Comparison of ENCODE assay signal across 20 cellular contexts in the genomic region with DNA sequence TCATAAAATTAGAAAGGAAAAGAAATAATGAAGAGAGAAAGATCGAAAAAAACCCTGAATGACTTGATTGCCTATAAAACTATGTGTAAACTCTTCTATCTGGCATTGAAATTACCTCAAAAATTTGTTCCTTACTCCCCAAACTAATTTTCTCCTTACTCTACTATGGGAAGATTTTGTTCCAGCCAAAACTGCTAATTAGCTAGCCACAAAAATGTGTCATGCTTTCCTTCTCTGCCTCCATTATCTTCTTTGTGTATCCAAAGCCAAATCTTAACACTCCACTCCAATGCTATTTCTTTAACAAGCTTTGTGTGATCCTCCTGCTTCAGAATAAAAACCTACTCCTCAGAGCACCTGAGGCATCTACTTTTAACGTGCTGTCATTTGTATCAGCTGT.
DNase-seq lines count a peak whose midpoint lies in the region; ATAC-seq and TF ChIP-seq lines count a peak whose summit lies in the region.
"Had no signal": no experiment of that assay in that cellular context is flagged by ENCODE, and none has a peak within 500 bp of the region (broad histone marks: within the 10 kb centered on the region; RNA-seq: fewer than 3 reads in every experiment).

No MANE protein-coding gene starts in this region.

- no peak overlapping the region for H3K27ac ChIP-seq in heart left ventricle
- H3K27ac ChIP-seq: 22Rv1, GM23248 had no signal

- intact Hi-C loops in heart left ventricle (cut with DNase I), result no loop called here

- DNase-seq in A172 (ENCODE audit: low spot score) (peak; percentile 4), Daoy (ENCODE audit: low read depth) (peak; percentile 6), M059J (ENCODE audit: low read depth) (peak; percentile 53), fibroblast of peridontal ligament (ENCODE audit: extremely low read depth) (peak; percentile 62), heart left ventricle (no peak), NCI-H1436 (lab: John Stamatoyannopoulos, UW) (no peak)
- no peak for DNase-seq in activated CD4-positive, alpha-beta T cell treated with anti-CD3 and anti-CD28 coated beads, Interleukin-2, amount 50 U/mL, for 48 hours
- DNase-seq: ACHN; CD8-positive, alpha-beta T cell; COR-L47; DMS153; DMS79 treated with DMSO at 0.1 percent for 48 hours; GF-D8; GM23248; H7; IMR-90; KBM-7 had no signal

- no peak overlapping the region for H3K4me3 ChIP-seq in heart left ventricle
- H3K4me3 ChIP-seq: GM12878, GM23248 had no signal

- 58 to 72% (median 67%) methylated on average over 2 of the region's 2 CpGs for WGBS in heart left ventricle, 4 donors

- no peaks in the 10 kb centered on the region for H3K9me3 ChIP-seq in heart left ventricle

- no peaks in the 10 kb centered on the region for H3K4me1 ChIP-seq in heart left ventricle

- no peaks in the 10 kb centered on the region for H3K27me3 ChIP-seq in heart left ventricle

- TF ChIP-seq CTCF in heart left ventricle (IDR thresholded peaks at IDR 0.05), result no peak

- H3K36me3 ChIP-seq in heart left ventricle, result no peaks in the 10 kb centered on the region

- ATAC-seq in HG03196 (IDR thresholded peaks at IDR 0.05; ENCODE audit: unreplicated experiment) (no peak), heart left ventricle (no peak)
- ATAC-seq: CD8-positive, alpha-beta T cell; GM12878 had no signal

- no peak for TF ChIP-seq POLR2A in heart left ventricle (IDR thresholded peaks at IDR 0.05)

Comparison
In these comparisons a context has a peak if more than half of its experiments do, and no peak if none do; other contexts are left out.
1. DNase-seq: peak in A172 (single experiment), Daoy (single experiment), M059J (single experiment) and fibroblast of peridontal ligament (single experiment); none in activated CD4-positive, alpha-beta T cell treated with anti-CD3 and anti-CD28 coated beads, Interleukin-2, amount 50 U/mL, for 48 hours (0 of 2), heart left ventricle (0 of 5) and NCI-H1436 (single experiment).